In genomic region chr11:720642-721346, GRCh38 we compare ENCODE assay signal across 9 cellular contexts. TPM values are rescaled to one million over a fixed set of nuclear protein-coding genes. Genes with fewer than 3 reads are reported as not detected.
DNase-seq lines count a peak whose midpoint lies in the region; ATAC-seq and TF ChIP-seq lines count a peak whose summit lies in the region.
"Had no signal": no experiment of that assay in that cellular context is flagged by ENCODE, and none has a peak within 500 bp of the region (broad histone marks: within the 10 kb centered on the region; RNA-seq: fewer than 3 reads in every experiment).

No MANE protein-coding gene starts in this region.

- peaks cover 2% of the 10 kb centered on the region for H3K36me3 Mint-ChIP-seq in T-helper 17 cell (ENCODE audit: low read depth)
- H3K36me3 Mint-ChIP-seq: CD4-positive, alpha-beta memory T cell had no signal

- ATAC-seq in T-helper 17 cell (peak; percentile 69), HG03095 (IDR thresholded peaks at IDR 0.05; ENCODE audit: unreplicated experiment) (no peak)

- H3K9me3 ChIP-seq in T-helper 17 cell (ENCODE audit: control insufficient read depth, low read length, poor library complexity, severe bottlenecking), result no peaks in the 10 kb centered on the region

- H3K27me3 Mint-ChIP-seq in T-helper 17 cell, result peaks cover 6% of the 10 kb centered on the region

- peak overlapping the region; percentile 70 for H3K4me3 Mint-ChIP-seq in T-helper 17 cell

- H3K4me3 ChIP-seq in epithelial cell of esophagus (ENCODE audit: low read length), result no peak overlapping the region

- H3K27ac Mint-ChIP-seq in T-helper 17 cell, result no peak overlapping the region

- DNase-seq in activated CD8-positive, alpha-beta memory T cell treated with anti-CD3 and anti-CD28 coated beads for 24 hours, result peak; percentile 78
- no peak for DNase-seq in activated CD8-positive, alpha-beta memory T cell treated with anti-CD3 and anti-CD28 coated beads, Interleukin-2, amount 50 U/mL, for 48 hours
- peak in 1 of 3 donors; percentile 35 for DNase-seq in T-helper 17 cell
- peak; percentile 44 for DNase-seq in epithelial cell of esophagus (ENCODE audit: low read depth)
- peak; percentile 53 for DNase-seq in stimulated activated naive CD4-positive, alpha-beta T cell treated with Interleukin-2 at 50 U/mL for 16 hours (lab: John Stamatoyannopoulos, UW)
- DNase-seq in HK-2 (ENCODE audit: unreplicated experiment), result no peak
- no peak for DNase-seq in NCI-H187 (lab: John Stamatoyannopoulos, UW)

- TF ChIP-seq CTCF in epithelial cell of esophagus (IDR thresholded peaks at IDR 0.05; ENCODE audit: insufficient read depth, low read depth, low read length, missing control alignments), result no peak

- H3K4me1 Mint-ChIP-seq in T-helper 17 cell, result peaks cover 9% of the 10 kb centered on the region

RNA-seq across cellular contexts. Expression of gene EPS8L2, which starts 14.8 kb away (rescaled TPM):
- 10 to 100 TPM in 1 of 2 donors, 1 to 10 TPM in 1; 6.8 to 11.7 TPM for total RNA-seq in T-helper 17 cell

RNA-seq across cellular contexts. Expression of gene TMEM80, which starts 25.2 kb away (rescaled TPM):
- total RNA-seq in T-helper 17 cell, result 10 to 100 TPM; 20.8 to 21.3 TPM

RNA-seq across cellular contexts. Expression of gene DEAF1, which starts 25.8 kb away (rescaled TPM):
- total RNA-seq in T-helper 17 cell, result 10 to 100 TPM; 55.3 to 77.1 TPM

RNA-seq across cellular contexts. Expression of gene TALDO1, which starts 26.5 kb away (rescaled TPM):
- 100 to 1,000 TPM in 1 of 2 donors, 10 to 100 TPM in 1; 60.4 to 102 TPM for total RNA-seq in T-helper 17 cell

RNA-seq across cellular contexts. Expression of gene GATD1, which starts 56.5 kb away (rescaled TPM):
- total RNA-seq in T-helper 17 cell, result 10 to 100 TPM; 36.7 to 44.3 TPM

Comparison
In these comparisons a context has a peak if more than half of its experiments do, and no peak if none do; other contexts are left out.
1. DNase-seq: peak in activated CD8-positive, alpha-beta memory T cell treated with anti-CD3 and anti-CD28 coated beads for 24 hours (single experiment), epithelial cell of esophagus (single experiment) and stimulated activated naive CD4-positive, alpha-beta T cell treated with Interleukin-2 at 50 U/mL for 16 hours (single experiment); none in activated CD8-positive, alpha-beta memory T cell treated with anti-CD3 and anti-CD28 coated beads, Interleukin-2, amount 50 U/mL, for 48 hours (single experiment), HK-2 (single experiment) and NCI-H187 (0 of 2).